In the genomic region with DNA sequence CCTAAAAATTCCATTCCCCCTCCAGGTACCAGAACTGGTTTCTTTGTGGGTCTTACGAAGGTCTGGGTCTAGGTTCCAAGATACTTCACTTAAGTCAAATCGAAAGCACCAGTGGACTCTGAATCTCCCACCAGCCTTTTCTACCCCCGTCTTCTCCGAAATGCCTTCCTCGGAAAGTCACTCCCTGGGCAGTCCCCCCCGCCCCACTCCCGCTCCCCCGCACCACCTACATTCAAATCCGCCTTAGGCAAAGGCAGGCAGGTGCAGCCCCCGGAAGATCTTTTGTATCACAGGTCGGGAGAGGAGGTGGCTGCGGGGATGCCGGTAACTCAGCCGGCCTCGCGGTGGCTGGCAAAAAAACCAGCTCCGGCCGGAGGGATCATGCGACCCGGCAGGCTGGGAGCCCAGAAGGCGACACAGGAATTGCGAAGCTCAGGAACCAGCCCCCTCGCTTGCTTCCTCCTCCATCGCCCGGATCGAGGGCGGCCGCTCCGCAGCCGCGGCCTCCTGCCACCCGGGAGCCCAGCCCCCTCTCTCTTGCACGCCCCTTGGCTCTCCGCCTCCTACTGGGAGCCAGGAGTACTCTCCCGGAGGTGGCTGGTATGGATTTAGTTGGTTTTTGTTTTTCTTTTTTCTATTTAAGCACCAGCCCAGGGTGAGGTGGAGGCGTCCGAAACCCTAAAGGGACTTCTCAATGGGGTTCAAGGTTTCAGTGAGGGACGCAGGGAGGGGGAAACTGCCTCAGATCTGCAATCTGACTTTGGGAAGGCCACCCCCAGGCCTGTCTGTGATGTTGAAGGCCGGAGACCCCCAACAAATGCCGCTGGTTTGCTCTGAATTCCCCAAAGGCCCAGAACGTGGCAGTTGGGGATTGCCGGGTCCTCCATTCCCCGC, we compare ENCODE assay signal across 8 cellular contexts. TPM values are rescaled to one million over a fixed set of nuclear protein-coding genes. Genes with fewer than 3 reads are reported as not detected.
DNase-seq lines count a peak whose midpoint lies in the region; ATAC-seq and TF ChIP-seq lines count a peak whose summit lies in the region.

A gene (minus strand): TSS at position 481 of the 894 bp plus-strand sequence. CDS start 650 bp downstream, outside the sequence.

- H4K8ac ChIP-seq in H9 (replicated peaks; ENCODE audit: insufficient read length, low read depth, low read length): no peak within 1 kb of the TSS

- CTCF ChIA-PET in Caco-2 (lab: Charles Lee): interaction anchor here (0.6 to 6.4 kb wide), 41 partner anchors 9 to 1767 kb away, joined by 3 to 394 read pairs (median 12); a partner anchor contains a TSS

- ATAC-seq in HG02970 (IDR thresholded peaks at IDR 0.05; ENCODE audit: low FRiP score, unreplicated experiment): no peak

- H3K56ac ChIP-seq in H9 (ENCODE audit: insufficient read length, low read depth, low read length): no peak within 1 kb of the TSS

- H3T11ph ChIP-seq in H9 (ENCODE audit: low read length): no peak within 1 kb of the TSS

- H4K5ac ChIP-seq in H9 (ENCODE audit: insufficient read length, low read depth, low read length): no peak within 1 kb of the TSS

- peaks cover 24% of the 10 kb centered on the region for H3K4me1 Mint-ChIP-seq in Caco-2 (ENCODE audit: low read depth, unreplicated experiment)
- peaks cover 42 to 43% of the 10 kb centered on the region in 2 experiments for H3K4me1 Mint-ChIP-seq in H9

- H3K27ac ChIP-seq in H9 (ENCODE audit: insufficient read length, low read depth, low read length): peak within 1 kb of the TSS; percentile 40

- H3K4me1 ChIP-seq in Caco-2 (peaks cover 20% of the 10 kb centered on the region), H9 (ENCODE audit: insufficient read depth, low read length) (peaks cover 15% of the 10 kb centered on the region)

- BruUV-seq in Caco-2 (replicated peaks; lab: Mats Ljungman, UMichigan): TSS peak; percentile 5

- H3K4me2 ChIP-seq in H9 (ENCODE audit: insufficient read depth, insufficient read length, low read length): peak within 1 kb of the TSS; percentile 48

- no peak within 1 kb of the TSS for H2AFZ ChIP-seq in H9 (ENCODE audit: low read length)

- H3K27me3 ChIP-seq in Caco-2 (replicated peaks; ENCODE audit: control insufficient read depth, insufficient read depth, low read length) (no peaks in the 10 kb centered on the region), H9 (ENCODE audit: insufficient read depth, low read length) (no peaks in the 10 kb centered on the region)

- peaks cover 7% of the 10 kb centered on the region; the same call in 1 of the 2 replicates for H3K79me2 ChIP-seq in H9 (ENCODE audit: insufficient read depth, low read length)

- H4K20me1 ChIP-seq in H9 (ENCODE audit: control insufficient read depth, insufficient read depth, insufficient read length): no peaks in the 10 kb centered on the region

- H3K27ac Mint-ChIP-seq in Caco-2 (ENCODE audit: unreplicated experiment) (peak within 1 kb of the TSS; percentile 97), H9 (peak within 1 kb of the TSS; percentile 94 to 97 (median 97))

- H3K9ac ChIP-seq in H9 (ENCODE audit: extremely low read depth, insufficient read length, low read length): peak within 1 kb of the TSS; percentile 74

- H3K14ac ChIP-seq in H9 (ENCODE audit: insufficient read depth, low read length): peak within 1 kb of the TSS; percentile 97; the same call in 1 of the 2 replicates

- peaks cover 33% of the 10 kb centered on the region for H3K23me2 ChIP-seq in H9 (ENCODE audit: insufficient read length, low read depth, low read length, poor library complexity, severe bottlenecking)

- in situ Hi-C loops in astrocyte of the cerebellum (cut with HindIII; ENCODE audit: low sequenced_read_pairs): no loop called here

- no peak within 1 kb of the TSS; the same call in 1 of the 2 replicates for H3K4ac ChIP-seq in H9 (ENCODE audit: low read depth, low read length)

- no peak within 1 kb of the TSS for H2BK15ac ChIP-seq in H9 (ENCODE audit: low read depth, low read length)

- no CpG with 5 or more reads among the region's 43 CpGs for WGBS in H9 (ENCODE audit: extremely low coverage, insufficient read length, low lambda C conversion rate)

- intact Hi-C loops in Caco-2 (cut with micrococcal nuclease; ENCODE audit: unreplicated experiment): loop anchor here (1.0 to 2.0 kb wide), 3 partner anchors 61 to 160 kb away; no protein-coding TSS in a partner anchor

- no peak within 1 kb of the TSS for H2BK20ac ChIP-seq in H9 (ENCODE audit: low read depth, low read length, poor library complexity, severe bottlenecking)

- POLR2A ChIA-PET in Caco-2 (lab: Charles Lee): interaction anchor here (0.6 to 6.5 kb wide), 23 partner anchors 11 to 150 kb away, joined by 3 to 169 read pairs (median 11); a partner anchor contains a TSS

- peak within 1 kb of the TSS; percentile 90 for H2BK120ac ChIP-seq in H9 (ENCODE audit: low read depth, low read length, poor library complexity, severe bottlenecking)

- peak within 1 kb of the TSS; percentile 96 for H3K18ac ChIP-seq in H9 (ENCODE audit: insufficient read length, low read depth, low read length)

- H3K9me3 ChIP-seq in Caco-2 (no peaks in the 10 kb centered on the region), H9 (ENCODE audit: control insufficient read depth, low read depth, low read length) (no peaks in the 10 kb centered on the region)

- H3K9me3 Mint-ChIP-seq in Caco-2 (ENCODE audit: unreplicated experiment): no peaks in the 10 kb centered on the region
- H3K9me3 Mint-ChIP-seq in H9: no peaks in the 10 kb centered on the region

- peak within 1 kb of the TSS; percentile 2 for H2BK5ac ChIP-seq in H9 (ENCODE audit: insufficient read length, low read length)

- H4K91ac ChIP-seq in H9 (ENCODE audit: insufficient read length, low read depth, low read length): no peak within 1 kb of the TSS

- H3K27me3 Mint-ChIP-seq in Caco-2 (ENCODE audit: insufficient read depth, unreplicated experiment) (no peaks in the 10 kb centered on the region), H9 (ENCODE audit: low read depth) (no peaks in the 10 kb centered on the region)

- no peak within 1 kb of the TSS for H3K23ac ChIP-seq in H9 (ENCODE audit: insufficient read length, low read depth, low read length)

- no peak within 1 kb of the TSS for H2BK12ac ChIP-seq in H9 (ENCODE audit: insufficient read length, low read depth, low read length)

- peaks cover 65% of the 10 kb centered on the region for H3K36me3 Mint-ChIP-seq in Caco-2 (ENCODE audit: insufficient read depth, unreplicated experiment)
- peaks cover 3 to 28% (median 27%) of the 10 kb centered on the region in 3 experiments; a peak in 6 of 7 replicates for H3K36me3 Mint-ChIP-seq in H9 (ENCODE audit: insufficient read depth in 1 of 3, low read depth in 3 of 3)

- TF ChIP-seq CTCF in Caco-2 (IDR thresholded peaks at IDR 0.05; ENCODE audit: insufficient read depth in 1 of 2, low read depth in 1 of 2, low read length in 1 of 2, severe bottlenecking in 1 of 2, unreplicated experiment in 1 of 2): peak; percentile 92 to 95
- TF ChIP-seq CTCF in H9 (conservative IDR thresholded peaks at IDR 0.05): peak; percentile 74
- peak; percentile 75 for TF ChIP-seq CTCF in astrocyte of the cerebellum (IDR thresholded peaks at IDR 0.05; ENCODE audit: low read depth, low read length, missing control alignments)

- H2AK5ac ChIP-seq in H9 (ENCODE audit: insufficient read length, low read length): no peak within 1 kb of the TSS

- peak within 1 kb of the TSS; percentile 96 for H3K4me3 Mint-ChIP-seq in Caco-2 (ENCODE audit: unreplicated experiment)
- H3K4me3 Mint-ChIP-seq in H9: peak within 1 kb of the TSS; percentile 76 to 87

- H3K36me3 ChIP-seq in Caco-2 (ENCODE audit: control insufficient read depth, insufficient read depth, low read length): peaks cover 19% of the 10 kb centered on the region

- peak within 1 kb of the TSS; percentile 75 for H3K4me3 ChIP-seq in Caco-2 (ENCODE audit: low read depth, low read length)
- H3K4me3 ChIP-seq in astrocyte of the cerebellum (ENCODE audit: low read depth, low read length): peak within 1 kb of the TSS; percentile 76

- no peaks in the 10 kb centered on the region for H3K79me1 ChIP-seq in H9 (ENCODE audit: insufficient read depth, low read depth, low read length, poor library complexity, severe bottlenecking)

- DNase-seq in Caco-2 (peak; percentile 96), H9 (peak; percentile 81), NCI-H146 treated with DMSO at 0.1 percent for 48 hours (lab: John Stamatoyannopoulos, UW; ENCODE audit: unreplicated experiment) (peak; percentile 96), T1000 (lab: John Stamatoyannopoulos, UW) (peak; percentile 29), astrocyte of the cerebellum (ENCODE audit: low read depth) (no peak), hepatic stellate cell (ENCODE audit: low spot score) (peak; percentile 87), retina (peak; percentile 92)

RNA-seq across cellular contexts. Expression of the gene that starts here (rescaled TPM):
- total RNA-seq in Caco-2 (2022) (444 and 469 TPM in 2 replicates), H9 (2021) (105 and 109 TPM in 2 replicates)
